22 cellular contexts compared by ENCODE assay signal in the genomic region with DNA sequence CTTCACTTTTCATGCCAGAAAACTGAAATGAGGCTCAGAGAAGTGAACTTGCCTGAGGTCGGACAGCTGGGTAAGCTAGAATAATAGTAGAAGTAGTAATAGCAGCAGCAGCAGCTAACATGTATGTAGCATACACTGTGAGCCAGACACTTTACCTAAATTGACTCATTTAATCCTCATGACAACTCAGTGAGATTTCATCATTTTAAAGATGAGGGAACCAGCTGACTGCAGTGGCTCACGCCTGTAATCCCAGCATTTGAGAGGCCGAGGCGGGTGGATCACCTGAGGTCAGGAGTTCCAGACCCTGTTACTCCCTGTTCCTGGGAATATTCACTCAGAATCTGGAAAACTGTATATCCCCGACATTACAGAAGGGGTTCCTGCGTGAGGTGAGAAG.
DNase-seq lines count a peak whose midpoint lies in the region; ATAC-seq, FAIRE-seq and TF ChIP-seq lines count a peak whose summit lies in the region.
"Had no signal": no experiment of that assay in that cellular context is flagged by ENCODE, and none has a peak within 500 bp of the region (broad histone marks: within the 10 kb centered on the region; RNA-seq: fewer than 3 reads in every experiment).

No MANE protein-coding gene starts in this region.

- H3K9ac ChIP-seq in trophoblast cell (ENCODE audit: low read length), result no peak overlapping the region

- no peak overlapping the region for H2BK120ac ChIP-seq in trophoblast cell (ENCODE audit: insufficient read depth, low read length, poor library complexity)

- H3K9me3 Mint-ChIP-seq in activated CD4-positive, alpha-beta T cell treated with anti-CD3 and anti-CD28 coated beads, Interleukin-2, amount 10 ng/mL, durations not matched to agents 24 days and 14 days, result no peaks in the 10 kb centered on the region
- H3K9me3 Mint-ChIP-seq: HFFc6 had no signal

- no peaks in the 10 kb centered on the region for H3K27me3 Mint-ChIP-seq in activated CD4-positive, alpha-beta T cell treated with anti-CD3 and anti-CD28 coated beads, Interleukin-2, amount 10 ng/mL, durations not matched to agents 24 days and 14 days

- intact Hi-C loops in right cardiac atrium (cut with DNase I), result no loop called here
- intact Hi-C loops in activated CD4-positive, alpha-beta T cell treated with anti-CD3 and anti-CD28 coated beads, Interleukin-2, amount 10 ng/mL, durations not matched to agents 24 days and 14 days (cut with micrococcal nuclease), result no loop called here

- H3K4me3 Mint-ChIP-seq in activated CD4-positive, alpha-beta T cell treated with anti-CD3 and anti-CD28 coated beads, Interleukin-2, amount 10 ng/mL, durations not matched to agents 24 days and 14 days, result no peak overlapping the region
- H3K4me3 Mint-ChIP-seq: HFFc6 had no signal

- H3K9me3 ChIP-seq in cardiac muscle cell (ENCODE audit: low read depth) (no peaks in the 10 kb centered on the region), right cardiac atrium (ENCODE audit: control insufficient read depth, low read length) (no peaks in the 10 kb centered on the region), trophoblast cell (ENCODE audit: insufficient read depth, low read depth, low read length) (no peaks in the 10 kb centered on the region)

- ATAC-seq in right cardiac atrium (no peak), HG03521 (IDR thresholded peaks at IDR 0.05; ENCODE audit: unreplicated experiment) (no peak)
- ATAC-seq: SK-N-SH treated with all-trans-retinoic acid at 6 μM for 48 hours had no signal

- no peak overlapping the region for H3K4me2 ChIP-seq in trophoblast cell (ENCODE audit: low read length)

- peaks cover 5% of the 10 kb centered on the region for H3K79me1 ChIP-seq in trophoblast cell (ENCODE audit: low read length)

- TF ChIP-seq CTCF in cardiac muscle cell (IDR thresholded peaks at IDR 0.05; ENCODE audit: low read depth, low read length) (no peak), bronchial epithelial cell (IDR thresholded peaks at IDR 0.05; ENCODE audit: insufficient read depth, low read length, severe bottlenecking) (no peak)

- 95% methylated on average over 6 of the region's 6 CpGs for WGBS in right cardiac atrium
- WGBS in trophoblast cell (ENCODE audit: extremely low coverage, insufficient coverage, insufficient read length), result no CpG with 5 or more reads among the region's 6 CpGs

- H3K36me3 ChIP-seq in cardiac muscle cell, result no peaks in the 10 kb centered on the region
- no peaks in the 10 kb centered on the region for H3K36me3 ChIP-seq in bronchial epithelial cell (ENCODE audit: control insufficient read depth, insufficient read depth, low read length)
- no peaks in the 10 kb centered on the region for H3K36me3 ChIP-seq in trophoblast cell (ENCODE audit: control insufficient read depth in 1 of 2, insufficient read depth in 2 of 2, low read length in 2 of 2)

- H2BK12ac ChIP-seq in trophoblast cell (ENCODE audit: low read length), result no peak overlapping the region

- H2BK5ac ChIP-seq in trophoblast cell (ENCODE audit: low read depth, low read length, poor library complexity), result no peak overlapping the region

- H3K27ac ChIP-seq in cardiac muscle cell (peak overlapping the region; percentile 93), right cardiac atrium (ENCODE audit: low read length) (no peak overlapping the region), trophoblast cell (ENCODE audit: low read depth, low read length) (no peak overlapping the region)
- H3K27ac ChIP-seq: HL-60 had no signal

- H3K14ac ChIP-seq in trophoblast cell (ENCODE audit: low read length), result no peak overlapping the region

- no peaks in the 10 kb centered on the region for H3K4me1 Mint-ChIP-seq in activated CD4-positive, alpha-beta T cell treated with anti-CD3 and anti-CD28 coated beads, Interleukin-2, amount 10 ng/mL, durations not matched to agents 24 days and 14 days

- no peak overlapping the region for H4K91ac ChIP-seq in trophoblast cell (ENCODE audit: low read depth, low read length)

- H3K27me3 ChIP-seq in cardiac muscle cell (no peaks in the 10 kb centered on the region), right cardiac atrium (ENCODE audit: control insufficient read depth, insufficient read depth) (no peaks in the 10 kb centered on the region), bronchial epithelial cell (ENCODE audit: control insufficient read depth, insufficient read depth, low read length) (no peaks in the 10 kb centered on the region), trophoblast cell (ENCODE audit: insufficient read depth, low read length) (no peaks in the 10 kb centered on the region)

- H2AK5ac ChIP-seq in trophoblast cell (ENCODE audit: low read length), result no peak overlapping the region

- no peak overlapping the region for H2AFZ ChIP-seq in trophoblast cell (ENCODE audit: insufficient read depth, low read length, poor library complexity)

- no peak overlapping the region for H3K27ac Mint-ChIP-seq in activated CD4-positive, alpha-beta T cell treated with anti-CD3 and anti-CD28 coated beads, Interleukin-2, amount 10 ng/mL, durations not matched to agents 24 days and 14 days
- H3K27ac Mint-ChIP-seq: HFFc6 had no signal

- no peaks in the 10 kb centered on the region for H3K79me2 ChIP-seq in trophoblast cell (ENCODE audit: control insufficient read depth, insufficient read depth, low read length, poor library complexity)

- DNase-seq in cardiac muscle cell (ENCODE audit: low read depth in 1 of 2, low spot score in 1 of 2), result no peak
- no peak for DNase-seq in right cardiac atrium
- DNase-seq in amniotic epithelial cell (ENCODE audit: low read depth), result peak; percentile 82
- DNase-seq in bronchial epithelial cell (ENCODE audit: low read depth), result peak; percentile 81
- DNase-seq in trophoblast cell, result peak; percentile 56 to 65
- no peak for DNase-seq in retina
- DNase-seq in activated CD4-positive, alpha-beta T cell treated with anti-CD3 and anti-CD28 coated beads, Interleukin-2, amount 10 ng/mL, durations not matched to agents 24 days and 14 days, result no peak
- DNase-seq: ACHN, C1 segment of cervical spinal cord, H7, HFFc6, NCI-H1048, NCI-H146, NCI-H2029 treated with DMSO at 0.1 percent for 48 hours, NCI-H2171, NCI-H526, OCI-M1, SIG-M5 had no signal

- no peak overlapping the region for H3K23ac ChIP-seq in trophoblast cell (ENCODE audit: low read length)

- H3K36me3 Mint-ChIP-seq in activated CD4-positive, alpha-beta T cell treated with anti-CD3 and anti-CD28 coated beads, Interleukin-2, amount 10 ng/mL, durations not matched to agents 24 days and 14 days (ENCODE audit: low read depth), result no peaks in the 10 kb centered on the region

- no peak overlapping the region for H4K12ac ChIP-seq in trophoblast cell (ENCODE audit: low read depth, low read length)

- no peak overlapping the region for H4K8ac ChIP-seq in trophoblast cell (ENCODE audit: low read depth, low read length)

- no peak overlapping the region for H3K4ac ChIP-seq in trophoblast cell (ENCODE audit: low read depth, low read length)

- H3K4me3 ChIP-seq in cardiac muscle cell (no peak overlapping the region), right cardiac atrium (ENCODE audit: low read length) (no peak overlapping the region), bronchial epithelial cell (ENCODE audit: low read depth, low read length) (no peak overlapping the region), trophoblast cell (ENCODE audit: low read depth, low read length) (no peak overlapping the region)

- H3K18ac ChIP-seq in trophoblast cell (ENCODE audit: low read length), result no peak overlapping the region

- FAIRE-seq in bronchial epithelial cell (lab: Jason Lieb, UNC), result no peak
- FAIRE-seq: G401.6 had no signal

- H3K4me1 ChIP-seq in cardiac muscle cell (ENCODE audit: low read depth), result peaks cover 94% of the 10 kb centered on the region
- H3K4me1 ChIP-seq in right cardiac atrium (ENCODE audit: control insufficient read depth, insufficient read depth, low read length), result peaks cover 9% of the 10 kb centered on the region
- peaks cover 17 to 20% of the 10 kb centered on the region in 2 experiments for H3K4me1 ChIP-seq in trophoblast cell (ENCODE audit: control insufficient read depth in 1 of 2, insufficient read depth in 2 of 2, low read length in 2 of 2)

Comparison
In these comparisons a context has a peak if more than half of its experiments do, and no peak if none do; other contexts are left out.
1. DNase-seq: peak in amniotic epithelial cell (single experiment), bronchial epithelial cell (single experiment) and trophoblast cell (2 of 2); none in cardiac muscle cell (0 of 2), right cardiac atrium (0 of 3), retina (single experiment) and activated CD4-positive, alpha-beta T cell treated with anti-CD3 and anti-CD28 coated beads, Interleukin-2, amount 10 ng/mL, durations not matched to agents 24 days and 14 days (single experiment).